14 cellular contexts compared by ENCODE assay signal in genomic region chr13:65260938-65261880, GRCh38.
DNase-seq lines count a peak whose midpoint lies in the region; ATAC-seq and TF ChIP-seq lines count a peak whose summit lies in the region.
"Had no signal": no experiment of that assay in that cellular context is flagged by ENCODE, and none has a peak within 500 bp of the region (broad histone marks: within the 10 kb centered on the region; RNA-seq: fewer than 3 reads in every experiment).

No MANE protein-coding gene starts in this region.

- peak overlapping the region; percentile 83 for H2AFZ ChIP-seq in KMS-11 (ENCODE audit: low read depth)

- peak overlapping the region in 5 of 11 experiments; percentile 29 to 62 (median 41); a peak in 7 of 22 replicates for H3K9ac ChIP-seq in BLaER1 treated with 17β-estradiol and CSF1 and Interleukin-3, amounts not matched to agents 10 nM and 100 nM
- H3K9ac ChIP-seq in KMS-11 = peak overlapping the region; percentile 53

- in situ Hi-C loops in gastrocnemius medialis (cut with MboI; ENCODE audit: low sequenced_read_pairs in 4 of 4) = no loop called here

- no peaks in the 10 kb centered on the region for H3K27me3 ChIP-seq in BLaER1 treated with 17β-estradiol and CSF1 and Interleukin-3, amounts not matched to agents 10 nM and 100 nM
- H3K27me3 ChIP-seq in KMS-11 (ENCODE audit: insufficient read depth, low read depth) (no peaks in the 10 kb centered on the region), gastrocnemius medialis (no peaks in the 10 kb centered on the region)

- H3K79me2 ChIP-seq in KMS-11 (ENCODE audit: insufficient read depth, low read depth) = no peaks in the 10 kb centered on the region

- DNase-seq in amniotic epithelial cell (ENCODE audit: low read depth) (peak; percentile 10), left kidney (ENCODE audit: low read depth, low spot score) (peak; percentile 5), NCI-H1930 (lab: John Stamatoyannopoulos, UW) (no peak), NCI-H2227 treated with DMSO at 0.1 percent for 48 hours (lab: John Stamatoyannopoulos, UW) (no peak), gastrocnemius medialis (no peak)
- DNase-seq: activated CD4-positive, CD25-positive, alpha-beta regulatory T cell treated with anti-CD3 and anti-CD28 coated beads, Interleukin-2, amount 50 U/mL, for 72 hours; activated T-cell treated with anti-CD3 and anti-CD28 coated beads, Interleukin-2, amount 50 U/mL, for 1 hour; amygdala; CD4-positive, alpha-beta T cell; NCI-H524 treated with DMSO at 0.1 percent for 48 hours had no signal

- TF ChIP-seq POLR2A in gastrocnemius medialis (IDR thresholded peaks at IDR 0.05) = no peak

- peak overlapping the region in 10 of 11 experiments; percentile 12 to 77 (median 48); a peak in 18 of 22 replicates for H3K4me2 ChIP-seq in BLaER1 treated with 17β-estradiol and CSF1 and Interleukin-3, amounts not matched to agents 10 nM and 100 nM
- H3K4me2 ChIP-seq in KMS-11 = peak overlapping the region; percentile 76

- H3K4me3 ChIP-seq in BLaER1 treated with 17β-estradiol and CSF1 and Interleukin-3, amounts not matched to agents 10 nM and 100 nM = peak overlapping the region in 4 of 10 experiments; percentile 12 to 36 (median 32); a peak in 7 of 20 replicates
- H3K4me3 ChIP-seq in KMS-11 (IDR thresholded peaks at IDR 0.05; ENCODE audit: insufficient read depth, low read depth, low read length) = no peak overlapping the region
- no peak overlapping the region for H3K4me3 ChIP-seq in gastrocnemius medialis

- intact Hi-C loops in gastrocnemius medialis (cut with DNase I; ENCODE audit: low total_unique reads) = no loop called here

- TF ChIP-seq CTCF in KMS-11 (conservative IDR thresholded peaks at IDR 0.05; ENCODE audit: low read depth, low read length) = no peak
- no peak for TF ChIP-seq CTCF in gastrocnemius medialis (IDR thresholded peaks at IDR 0.05 in 4 of 5, conservative IDR thresholded peaks at IDR 0.05 in 1 of 5)

- H3K36me3 ChIP-seq in BLaER1 treated with 17β-estradiol and CSF1 and Interleukin-3, amounts not matched to agents 10 nM and 100 nM = no peaks in the 10 kb centered on the region
- no peaks in the 10 kb centered on the region for H3K36me3 ChIP-seq in KMS-11 (ENCODE audit: insufficient read depth)
- no peaks in the 10 kb centered on the region for H3K36me3 ChIP-seq in gastrocnemius medialis

- H3K4me1 ChIP-seq in BLaER1 treated with 17β-estradiol and CSF1 and Interleukin-3, amounts not matched to agents 10 nM and 100 nM = peaks cover 0 to 19% (median 0%) of the 10 kb centered on the region in 10 experiments; a peak in 8 of 20 replicates
- peaks cover 20% of the 10 kb centered on the region for H3K4me1 ChIP-seq in KMS-11 (ENCODE audit: low read depth, poor library complexity, severe bottlenecking)
- no peaks in the 10 kb centered on the region for H3K4me1 ChIP-seq in gastrocnemius medialis

- peak overlapping the region in 6 of 11 experiments; percentile 14 to 67 (median 56); a peak in 9 of 22 replicates for H3K27ac ChIP-seq in BLaER1 treated with 17β-estradiol and CSF1 and Interleukin-3, amounts not matched to agents 10 nM and 100 nM
- H3K27ac ChIP-seq in KMS-11 = peak overlapping the region; percentile 83
- no peak overlapping the region for H3K27ac ChIP-seq in gastrocnemius medialis
- H3K27ac ChIP-seq: HL-60 had no signal

- ATAC-seq in GM21423 (IDR thresholded peaks at IDR 0.05; ENCODE audit: unreplicated experiment) (no peak), gastrocnemius medialis (no peak)

- H4K20me1 ChIP-seq in BLaER1 treated with 17β-estradiol and CSF1 and Interleukin-3, amounts not matched to agents 10 nM and 100 nM = no peaks in the 10 kb centered on the region
- H4K20me1 ChIP-seq in KMS-11 (ENCODE audit: insufficient read depth) = no peaks in the 10 kb centered on the region

- peaks cover 0 to 6% (median 0%) of the 10 kb centered on the region in 11 experiments; a peak in 3 of 22 replicates for H3K9me3 ChIP-seq in BLaER1 treated with 17β-estradiol and CSF1 and Interleukin-3, amounts not matched to agents 10 nM and 100 nM (replicated peaks in 1 of 11)
- no peaks in the 10 kb centered on the region for H3K9me3 ChIP-seq in gastrocnemius medialis

Comparison
In these comparisons a context has a peak if more than half of its experiments do, and no peak if none do; other contexts are left out.
1. H3K27ac ChIP-seq: peak in BLaER1 treated with 17β-estradiol and CSF1 and Interleukin-3, amounts not matched to agents 10 nM and 100 nM (6 of 11) and KMS-11 (single experiment); none in gastrocnemius medialis (0 of 4).
2. DNase-seq: peak in amniotic epithelial cell (single experiment) and left kidney (single experiment); none in NCI-H1930 (0 of 2), NCI-H2227 treated with DMSO at 0.1 percent for 48 hours (single experiment) and gastrocnemius medialis (0 of 2).